Comparison of ENCODE assay signal across 1 cellular context in the genomic region with DNA sequence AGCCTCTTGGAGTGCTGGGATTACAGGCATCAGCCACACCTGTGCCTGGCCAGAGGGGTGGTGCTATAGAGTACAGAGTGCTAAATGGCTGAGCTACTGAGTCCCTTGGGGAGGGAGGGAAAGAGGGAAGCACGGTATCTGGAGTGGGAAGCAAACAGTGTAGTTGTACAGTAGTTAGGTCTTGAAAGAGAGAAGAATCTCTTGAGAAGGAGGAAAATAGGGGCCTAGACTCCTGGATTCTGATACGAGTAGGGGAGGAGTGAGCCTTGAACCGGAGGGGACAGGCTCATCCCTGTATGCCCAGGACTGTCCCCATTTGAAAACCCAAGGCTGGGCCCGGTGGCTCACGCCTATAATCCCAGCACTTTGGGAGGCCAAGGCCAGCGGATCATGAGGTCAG.
TF ChIP-seq lines count a peak whose summit lies in the region.

No MANE protein-coding gene starts in this region.

TF ChIP-seq in GM23338, 12 proteins besides CTCF, POLR2A, EP300 and RAD21:
- TF ChIP-seq ZNF114 (CRISPR knock-in tag; IDR thresholded peaks at IDR 0.05) (no peak), ZNF331 (CRISPR knock-in tag; IDR thresholded peaks at IDR 0.05; ENCODE audit: low read depth) (no peak), EZH2 (IDR thresholded peaks at IDR 0.05; ENCODE audit: low read depth, unreplicated experiment) (no peak), STAT1 (IDR thresholded peaks at IDR 0.05; ENCODE audit: unreplicated experiment) (no peak), REST (IDR thresholded peaks at IDR 0.05; ENCODE audit: unreplicated experiment) (no peak), JUNB (IDR thresholded peaks at IDR 0.05; ENCODE audit: unreplicated experiment) (no peak), POLR2AphosphoS5 (IDR thresholded peaks at IDR 0.05; ENCODE audit: low read depth) (no peak), ETS1 (IDR thresholded peaks at IDR 0.05) (no peak), CREB1 (CRISPR knock-in tag; IDR thresholded peaks at IDR 0.05; ENCODE audit: low read depth) (no peak), ZNF462 (CRISPR knock-in tag; IDR thresholded peaks at IDR 0.05) (no peak)
